ENCODE assay signal across 10 cellular contexts in the genomic region with DNA sequence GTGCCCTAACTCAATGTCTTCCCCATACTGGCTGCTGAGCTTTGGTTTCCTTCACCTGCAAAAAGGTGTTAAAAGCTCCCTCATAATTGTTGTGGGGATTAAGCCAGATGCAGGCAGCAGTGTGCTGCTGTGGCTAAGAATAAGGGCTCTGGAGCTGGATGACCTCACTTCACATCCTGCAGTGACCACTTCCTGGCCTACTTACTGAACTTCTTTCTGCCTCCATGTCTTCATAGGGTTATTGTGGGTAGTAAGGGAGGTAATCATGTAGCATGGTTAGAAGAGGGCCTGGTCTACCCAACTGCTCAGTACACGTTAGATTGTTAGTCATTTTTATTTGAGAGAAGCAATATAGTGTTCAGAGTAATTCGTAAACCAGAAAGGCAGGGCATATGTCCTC. TPM values are rescaled to one million over a fixed set of nuclear protein-coding genes. Genes with fewer than 3 reads are reported as not detected.
DNase-seq lines count a peak whose midpoint lies in the region; ATAC-seq and TF ChIP-seq lines count a peak whose summit lies in the region.
"Had no signal": no experiment of that assay in that cellular context is flagged by ENCODE, and none has a peak within 500 bp of the region (broad histone marks: within the 10 kb centered on the region; RNA-seq: fewer than 3 reads in every experiment).

No MANE protein-coding gene starts in this region.

- H3K27ac ChIP-seq in right lobe of liver = no peak overlapping the region

- no peaks in the 10 kb centered on the region for H3K27me3 ChIP-seq in right lobe of liver

- H3K4me3 ChIP-seq in right lobe of liver = no peak overlapping the region

- intact Hi-C loops in right lobe of liver (cut with DNase I) = no loop called here

- TF ChIP-seq CTCF in right lobe of liver (IDR thresholded peaks at IDR 0.05) = no peak

- TF ChIP-seq POLR2A in right lobe of liver (IDR thresholded peaks at IDR 0.05) = no peak

- peaks cover 0 to 17% (median 2%) of the 10 kb centered on the region in 4 donors for H3K36me3 ChIP-seq in right lobe of liver

- ATAC-seq in GM18519 (IDR thresholded peaks at IDR 0.05; ENCODE audit: low FRiP score, unreplicated experiment) (peak; percentile 75), GM21825 (IDR thresholded peaks at IDR 0.05; ENCODE audit: unreplicated experiment) (peak; percentile 96), right lobe of liver (peak; percentile 43 to 67 (median 58))
- ATAC-seq: Panc1 had no signal

- 73% methylated on average over 2 of the region's 2 CpGs for WGBS in right lobe of liver (ENCODE audit: insufficient coverage, low coverage, low lambda C conversion rate, missing lambda C conversion rate)

- peaks cover 0 to 1% (median 0%) of the 10 kb centered on the region in 4 donors for H3K4me1 ChIP-seq in right lobe of liver

- DNase-seq in NK-92 (lab: John Stamatoyannopoulos, UW; ENCODE audit: unreplicated experiment) = peak; percentile 13
- DNase-seq in right lobe of liver = no peak
- no peak for DNase-seq in islet precursor cell
- no peak for DNase-seq in HuH-7.5 (ENCODE audit: low spot score)
- no peak for DNase-seq in H4 (ENCODE audit: low spot score)
- no peak for DNase-seq in NCI-H748 (lab: John Stamatoyannopoulos, UW; ENCODE audit: unreplicated experiment)
- DNase-seq: substantia nigra had no signal

- H3K9me3 ChIP-seq in right lobe of liver = no peaks in the 10 kb centered on the region

RNA-seq across cellular contexts. Expression of gene GYG1, which starts 18.4 kb away (rescaled TPM):
- 10 to 100 TPM in 3 of 6 experiments, 1 to 10 TPM in 3; 6.6 to 16.3 (median 10.3) TPM for total RNA-seq in right lobe of liver
- total RNA-seq in H4 (2014; rRNA removed; shearing (Covaris generic)) = 34.4 and 45.7 TPM in 2 replicates
